ENCODE assay signal across 10 cellular contexts in genomic region chr2:97935719-97936161, GRCh38.
DNase-seq lines count a peak whose midpoint lies in the region; ATAC-seq, FAIRE-seq and TF ChIP-seq lines count a peak whose summit lies in the region.
"Had no signal": no experiment of that assay in that cellular context is flagged by ENCODE, and none has a peak within 500 bp of the region (broad histone marks: within the 10 kb centered on the region; RNA-seq: fewer than 3 reads in every experiment).

No MANE protein-coding gene starts in this region.

- CTCF ChIA-PET in mammary epithelial cell (lab: Charles Lee; ENCODE audit: low non-redundant PET), result interaction anchor here (0.6 kb wide), 1 partner anchor 129 kb away, joined by 6 read pairs; no protein-coding TSS in a partner anchor

- in situ Hi-C loops in mammary epithelial cell (cut with MboI; ENCODE audit: low sequenced_read_pairs in 2 of 2), result no loop called here

- FAIRE-seq in kidney (lab: Jason Lieb, UNC), result no peak
- FAIRE-seq: keratinocyte had no signal

- ATAC-seq in psoas muscle, result peak; percentile 23 to 38 (median 36)

- H3K79me2 ChIP-seq in mammary epithelial cell (ENCODE audit: insufficient read depth, low read length), result peaks cover 90% of the 10 kb centered on the region

- TF ChIP-seq CTCF in mammary epithelial cell (conservative IDR thresholded peaks at IDR 0.05 in 1 of 2, IDR thresholded peaks at IDR 0.05 in 1 of 2; ENCODE audit: extremely low read depth in 1 of 2, insufficient read depth in 1 of 2, low read depth in 1 of 2, low read length in 2 of 2) (no peak), psoas muscle (IDR thresholded peaks at IDR 0.05) (no peak), kidney (IDR thresholded peaks at IDR 0.05; ENCODE audit: borderline replicate concordance, extremely low read depth, insufficient read depth) (no peak)

- DNase-seq in DMS 273 (lab: John Stamatoyannopoulos, UW; ENCODE audit: unreplicated experiment) (peak; percentile 46), DMS 273 treated with DMSO at 0.1 percent for 48 hours (lab: John Stamatoyannopoulos, UW) (no peak), mammary epithelial cell (peak; percentile 64), psoas muscle (no peak), NK-92 (lab: John Stamatoyannopoulos, UW; ENCODE audit: unreplicated experiment) (no peak), kidney (no peak), SW 1271 (lab: John Stamatoyannopoulos, UW) (no peak)

- no peak overlapping the region for H3K9ac ChIP-seq in HUES48 (ENCODE audit: low read depth, low read length)
- no peak overlapping the region for H3K9ac ChIP-seq in mammary epithelial cell (ENCODE audit: insufficient read depth, low read length)
- H3K9ac ChIP-seq in kidney (ENCODE audit: low read length in 2 of 2), result no peak overlapping the region

- WGBS in mammary epithelial cell (ENCODE audit: low coverage, missing lambda C conversion rate), result 0% methylated on average over 2 of the region's 2 CpGs
- 5 to 9% (median 7%) methylated on average over 2 of the region's 2 CpGs for WGBS in psoas muscle, 3 donors

- BruUV-seq in mammary epithelial cell (replicated peaks; lab: Mats Ljungman, UMichigan), result no TSS peak

- peak overlapping the region; percentile 86 for H3K27ac ChIP-seq in HUES48 (ENCODE audit: low read depth, low read length)
- H3K27ac ChIP-seq in mammary epithelial cell (ENCODE audit: insufficient read depth, low read depth, low read length), result peak overlapping the region; percentile 27
- peak overlapping the region; percentile 73 for H3K27ac ChIP-seq in psoas muscle
- no peak overlapping the region for H3K27ac ChIP-seq in kidney (ENCODE audit: low read depth in 2 of 2, low read length in 2 of 2)
- H3K27ac ChIP-seq: 22Rv1 had no signal

- no peaks in the 10 kb centered on the region for H3K27me3 ChIP-seq in HUES48 (ENCODE audit: control insufficient read depth, insufficient read depth, low read length)
- H3K27me3 ChIP-seq in mammary epithelial cell (ENCODE audit: insufficient read depth, low read length), result no peaks in the 10 kb centered on the region
- no peaks in the 10 kb centered on the region for H3K27me3 ChIP-seq in psoas muscle (ENCODE audit: insufficient read depth in 3 of 3, low read length in 2 of 3)

- dilution Hi-C loops in mammary epithelial cell (cut with HindIII; ENCODE audit: low sequenced_read_pairs), result no loop called here

- intact Hi-C loops in mammary epithelial cell (cut with micrococcal nuclease), result no loop called here
- intact Hi-C loops in psoas muscle (cut with DNase I), result loop anchor here in 1 of 2 donors (5.0 to 10.0 kb wide), 2 partner anchors 47 to 229 kb away; no protein-coding TSS in a partner anchor
- intact Hi-C loops in kidney (cut with DNase I), result no loop called here

- H3K4me1 ChIP-seq in HUES48 (ENCODE audit: control insufficient read depth, insufficient read depth, low read length) (peaks cover 22% of the 10 kb centered on the region), mammary epithelial cell (ENCODE audit: insufficient read depth, low read length) (peaks cover 14% of the 10 kb centered on the region), psoas muscle (peaks cover 59% of the 10 kb centered on the region), kidney (ENCODE audit: control insufficient read depth in 1 of 2, insufficient read depth in 1 of 2, low read depth in 1 of 2, low read length in 2 of 2) (peaks cover 2 to 24% of the 10 kb centered on the region in 2 donors)

- no peaks in the 10 kb centered on the region for H3K36me3 ChIP-seq in HUES48 (ENCODE audit: control insufficient read depth, insufficient read depth, low read length)
- no peaks in the 10 kb centered on the region for H3K36me3 ChIP-seq in mammary epithelial cell (ENCODE audit: insufficient read depth, low read length)
- H3K36me3 ChIP-seq in psoas muscle (ENCODE audit: insufficient read depth in 1 of 2, low read depth in 1 of 2), result no peaks in the 10 kb centered on the region
- no peaks in the 10 kb centered on the region for H3K36me3 ChIP-seq in kidney (ENCODE audit: control insufficient read depth in 1 of 2, insufficient read depth in 2 of 2, low read length in 2 of 2)

- peak overlapping the region; percentile 63 for H3K4me2 ChIP-seq in mammary epithelial cell (ENCODE audit: insufficient read depth, low read depth, low read length)

- H3K4me3 ChIP-seq in HUES48 (ENCODE audit: low read depth, low read length), result no peak overlapping the region
- H3K4me3 ChIP-seq in mammary epithelial cell (replicated peaks in 1 of 3; ENCODE audit: insufficient read depth in 1 of 3, low read depth in 2 of 3, low read length in 3 of 3), result no peak overlapping the region
- H3K4me3 ChIP-seq in psoas muscle, result peak overlapping the region; percentile 13
- H3K4me3 ChIP-seq in kidney (ENCODE audit: low read length in 2 of 2), result no peak overlapping the region

- H3K9me3 ChIP-seq in HUES48 (ENCODE audit: control insufficient read depth, insufficient read depth, low read length), result no peaks in the 10 kb centered on the region
- H3K9me3 ChIP-seq in mammary epithelial cell (replicated peaks; ENCODE audit: insufficient read depth, low read length), result no peaks in the 10 kb centered on the region
- H3K9me3 ChIP-seq in psoas muscle, result no peaks in the 10 kb centered on the region
- no peaks in the 10 kb centered on the region for H3K9me3 ChIP-seq in kidney (ENCODE audit: control insufficient read depth in 1 of 2, low read length in 2 of 2)

- peaks cover 4% of the 10 kb centered on the region for H4K20me1 ChIP-seq in mammary epithelial cell (ENCODE audit: insufficient read depth, low read length)

- H2AFZ ChIP-seq in mammary epithelial cell (ENCODE audit: low read depth, low read length), result no peak overlapping the region

Comparison
In these comparisons a context has a peak if more than half of its experiments do, and no peak if none do; other contexts are left out.
1. DNase-seq: peak in DMS 273 (single experiment) and mammary epithelial cell (single experiment); none in DMS 273 treated with DMSO at 0.1 percent for 48 hours (single experiment), psoas muscle (0 of 2), NK-92 (single experiment), kidney (single experiment) and SW 1271 (0 of 2).
2. H3K27ac ChIP-seq: peak in HUES48 (single experiment), mammary epithelial cell (single experiment) and psoas muscle (single experiment); none in kidney (0 of 2).